Comparison of ENCODE assay signal across 2 cellular contexts in genomic region chr11:40841231-40841630, GRCh38.
TF ChIP-seq lines count a peak whose summit lies in the region.

No MANE protein-coding gene starts in this region.

TF ChIP-seq in GM23338, 12 proteins besides CTCF, POLR2A, EP300 and RAD21:
- TF ChIP-seq ZNF462 (CRISPR knock-in tag; IDR thresholded peaks at IDR 0.05) (peak; percentile 57; the same call in 1 of the 2 replicates), POLR2AphosphoS5 (IDR thresholded peaks at IDR 0.05; ENCODE audit: low read depth) (no peak)

TF ChIP-seq in WTC11, 78 proteins besides CTCF, POLR2A, EP300 and RAD21 (continued from another document):
- TF ChIP-seq ZSCAN18 (CRISPR knock-in tag; IDR thresholded peaks at IDR 0.05) (no peak), GTF2I (CRISPR knock-in tag; conservative IDR thresholded peaks at IDR 0.05) (no peak), NR1H2 (CRISPR knock-in tag; IDR thresholded peaks at IDR 0.05) (no peak), ZNF425 (CRISPR knock-in tag; conservative IDR thresholded peaks at IDR 0.05) (no peak), TEAD1 (CRISPR knock-in tag; IDR thresholded peaks at IDR 0.05) (no peak), JUN (CRISPR knock-in tag; IDR thresholded peaks at IDR 0.05) (no peak), SMAD3 (CRISPR knock-in tag; IDR thresholded peaks at IDR 0.05; ENCODE audit: borderline replicate concordance) (no peak), ZNF317 (CRISPR knock-in tag; IDR thresholded peaks at IDR 0.05; ENCODE audit: borderline replicate concordance, low read depth) (no peak)
